ENCODE assay signal across 1 cellular context in genomic region chr7:103074519-103075336, GRCh38.
TF ChIP-seq lines count a peak whose summit lies in the region.

Gene ARMC10, plus strand, starts transcription at chr7:103075140. Its CDS starts 133 bp downstream, at chr7:103075273.
Gene FBXL13, minus strand, starts transcription at chr7:103074796.

TF ChIP-seq in HepG2, 621 proteins besides CTCF, POLR2A, EP300 and RAD21 (continued from another document and continues in another):
- no peak for TF ChIP-seq CENPX (CRISPR knock-in tag; IDR thresholded peaks at IDR 0.05)
- no peak for TF ChIP-seq HNF1A (IDR thresholded peaks at IDR 0.05; ENCODE audit: low read depth)
- peak; percentile 63; the same call in 1 of the 2 replicates for TF ChIP-seq HNF1A (CRISPR knock-in tag; IDR thresholded peaks at IDR 0.05; ENCODE audit: borderline replicate concordance)
- no peak for TF ChIP-seq ZZZ3 (CRISPR knock-in tag; IDR thresholded peaks at IDR 0.05; ENCODE audit: borderline replicate concordance)
- peak; percentile 87 for TF ChIP-seq RBFOX2 (IDR thresholded peaks at IDR 0.05; ENCODE audit: low read depth, low read length)
- TF ChIP-seq PITX1 (CRISPR knock-in tag; IDR thresholded peaks at IDR 0.05), result no peak
- TF ChIP-seq E2F1 (CRISPR knock-in tag; IDR thresholded peaks at IDR 0.05), result 0 out of 2 replicates have a peak, but pooled peaks have one; percentile 65
- 0 out of 2 replicates have a peak, but pooled peaks have one; percentile 41 for TF ChIP-seq KMT2A (CRISPR knock-in tag; IDR thresholded peaks at IDR 0.05)
- peak; percentile 80; the same call in 1 of the 2 replicates for TF ChIP-seq UBTF (CRISPR knock-in tag; IDR thresholded peaks at IDR 0.05)
- no peak for TF ChIP-seq IRF1 (CRISPR knock-in tag; IDR thresholded peaks at IDR 0.05; ENCODE audit: low read depth)
- peak; percentile 30; the same call in 1 of the 2 replicates for TF ChIP-seq MLX (CRISPR knock-in tag; IDR thresholded peaks at IDR 0.05)
- no peak for TF ChIP-seq NONO (IDR thresholded peaks at IDR 0.05)
- TF ChIP-seq NONO (CRISPR knock-in tag; conservative IDR thresholded peaks at IDR 0.05), result peak; percentile 81
- peak; percentile 53; the same call in 1 of the 2 replicates for TF ChIP-seq NFATC3 (CRISPR knock-in tag; IDR thresholded peaks at IDR 0.05)
- TF ChIP-seq HMGXB4 (CRISPR knock-in tag; IDR thresholded peaks at IDR 0.05; ENCODE audit: borderline replicate concordance in 1 of 2, low read depth in 1 of 2), result peak; percentile 62 to 65; a peak in 3 of 4 replicates
- no peak for TF ChIP-seq ZNF441 (CRISPR knock-in tag; IDR thresholded peaks at IDR 0.05; ENCODE audit: borderline replicate concordance)
- TF ChIP-seq PBX3 (CRISPR knock-in tag; IDR thresholded peaks at IDR 0.05; ENCODE audit: borderline replicate concordance), result 0 out of 2 replicates have a peak, but pooled peaks have one; percentile 29
- 0 out of 2 replicates have a peak, but pooled peaks have one; percentile 31 for TF ChIP-seq ZNF557 (CRISPR knock-in tag; IDR thresholded peaks at IDR 0.05)
- no peak for TF ChIP-seq E2F2 (CRISPR knock-in tag; IDR thresholded peaks at IDR 0.05; ENCODE audit: borderline replicate concordance)
- peak; percentile 53; the same call in 1 of the 2 replicates for TF ChIP-seq ZNF232 (CRISPR knock-in tag; IDR thresholded peaks at IDR 0.05; ENCODE audit: borderline replicate concordance)
- TF ChIP-seq ASH2L (IDR thresholded peaks at IDR 0.05; ENCODE audit: insufficient read length, low read depth, low read length), result peak; percentile 85
- TF ChIP-seq MEIS2 (CRISPR knock-in tag; IDR thresholded peaks at IDR 0.05), result no peak
- no peak for TF ChIP-seq SMARCE1 (IDR thresholded peaks at IDR 0.05; ENCODE audit: borderline replicate concordance)
- no peak for TF ChIP-seq NAIF1 (CRISPR knock-in tag; IDR thresholded peaks at IDR 0.05; ENCODE audit: borderline replicate concordance)
- TF ChIP-seq ZBTB20 (CRISPR knock-in tag; IDR thresholded peaks at IDR 0.05; ENCODE audit: borderline replicate concordance, low read depth), result no peak
- peak; percentile 69 for TF ChIP-seq FOXC1 (CRISPR knock-in tag; IDR thresholded peaks at IDR 0.05; ENCODE audit: borderline replicate concordance)
- TF ChIP-seq KDM4B (CRISPR knock-in tag; IDR thresholded peaks at IDR 0.05), result no peak
- TF ChIP-seq ZNF572 (CRISPR knock-in tag; IDR thresholded peaks at IDR 0.05), result 0 out of 2 replicates have a peak, but pooled peaks have one; percentile 53
- peak; percentile 70 for TF ChIP-seq MAX (IDR thresholded peaks at IDR 0.05)
- TF ChIP-seq ZNF709 (CRISPR knock-in tag; IDR thresholded peaks at IDR 0.05), result 0 out of 2 replicates have a peak, but pooled peaks have one; percentile 22
- peak; percentile 77; the same call in 1 of the 2 replicates for TF ChIP-seq SALL2 (CRISPR knock-in tag; IDR thresholded peaks at IDR 0.05)
- TF ChIP-seq ISL2 (CRISPR knock-in tag; IDR thresholded peaks at IDR 0.05), result peak; percentile 46; the same call in 1 of the 2 replicates
- 0 out of 2 replicates have a peak, but pooled peaks have one; percentile 12 for TF ChIP-seq RXRB (CRISPR knock-in tag; IDR thresholded peaks at IDR 0.05; ENCODE audit: borderline replicate concordance)
- peak; percentile 18; the same call in 1 of the 2 replicates for TF ChIP-seq ZNF124 (CRISPR knock-in tag; IDR thresholded peaks at IDR 0.05)
- 0 out of 2 replicates have a peak, but pooled peaks have one; percentile 16 for TF ChIP-seq ZNF205 (CRISPR knock-in tag; IDR thresholded peaks at IDR 0.05)
- TF ChIP-seq ZKSCAN8 (CRISPR knock-in tag; IDR thresholded peaks at IDR 0.05; ENCODE audit: borderline replicate concordance), result peak; percentile 18; the same call in 1 of the 2 replicates
- TF ChIP-seq HNRNPH1 (optimal IDR thresholded peaks at IDR 0.05; ENCODE audit: low read depth, low read length), result no peak
- no peak for TF ChIP-seq ZBTB46 (CRISPR knock-in tag; IDR thresholded peaks at IDR 0.05; ENCODE audit: borderline replicate concordance)
- TF ChIP-seq ZBTB38 (CRISPR knock-in tag; IDR thresholded peaks at IDR 0.05), result peak; percentile 39; the same call in 1 of the 2 replicates
- no peak for TF ChIP-seq TFAP4 (IDR thresholded peaks at IDR 0.05; ENCODE audit: borderline replicate concordance, low read depth)
- TF ChIP-seq MTF2 (CRISPR knock-in tag; IDR thresholded peaks at IDR 0.05; ENCODE audit: borderline replicate concordance), result peak; percentile 94; the same call in 1 of the 2 replicates
